Comparison of ENCODE assay signal across 8 cellular contexts in the genomic region with DNA sequence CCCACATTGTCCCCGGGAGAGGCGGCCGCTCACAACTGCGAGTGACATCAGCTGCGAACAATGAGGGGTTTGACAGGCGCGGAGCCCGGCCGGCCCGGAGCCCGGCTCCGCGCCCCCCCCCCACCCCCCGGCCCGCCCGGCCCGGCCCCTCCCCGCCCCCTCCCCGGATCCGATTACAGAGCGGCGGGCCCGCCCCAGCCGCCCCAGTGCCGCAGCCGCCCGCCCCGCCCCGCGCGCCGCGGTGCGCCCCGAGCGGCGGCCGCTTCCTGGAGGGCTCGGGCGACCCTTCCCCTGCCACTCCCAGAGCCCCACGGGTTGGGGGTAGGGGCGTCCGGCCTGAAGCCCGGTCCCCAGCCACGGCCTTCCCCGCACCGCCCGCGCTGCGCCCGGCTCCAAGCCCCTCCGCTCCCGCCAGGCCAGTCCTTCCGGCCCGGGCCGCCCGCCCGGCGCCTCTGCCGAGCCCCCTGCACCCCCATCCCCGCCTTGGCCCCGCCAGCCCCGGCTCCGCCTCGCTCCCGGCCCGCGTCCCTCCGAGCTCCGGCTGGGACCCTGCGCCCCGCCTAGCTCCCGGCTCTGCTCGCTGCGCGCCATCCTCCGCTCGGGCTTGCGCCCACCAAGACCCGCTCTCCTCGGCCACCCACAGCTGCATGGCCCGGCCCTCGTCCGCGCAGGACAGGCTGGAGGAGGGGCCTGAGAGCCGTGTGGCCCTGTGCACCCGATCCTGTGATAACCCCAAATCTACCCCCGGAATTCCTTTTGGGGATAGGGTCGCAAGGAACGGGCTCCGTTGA. TPM values are rescaled to one million over a fixed set of nuclear protein-coding genes. Genes with fewer than 3 reads are reported as not detected.
A peak's percentile ranks its signal among the peaks of the same experiment; 100 is the strongest.
DNase-seq lines count a peak whose midpoint lies in the region; ATAC-seq lines count a peak whose summit lies in the region.

TSS of gene PCBP4 (minus strand) at position 71 of the 791 bp plus-strand sequence. CDS start 6,214 bp downstream, outside the sequence.

- peaks cover 16% of the 10 kb centered on the region for H3K4me1 Mint-ChIP-seq in activated naive CD8-positive, alpha-beta T cell treated with anti-CD3 and anti-CD28 coated beads, Interleukin-2, amount 50 U/mL, for 24 hours

- DNase-seq in D341Med (ENCODE audit: low spot score) (peak; percentile 89), NCI-H748 (lab: John Stamatoyannopoulos, UW; ENCODE audit: unreplicated experiment) (peak; percentile 61), Right ventricle myocardium superior (peak; percentile 87), nucleus accumbens (lab: John Stamatoyannopoulos, UW) (peak in 52 of 56 donors; percentile 42 to 88 (median 78)), SW 1271 (lab: John Stamatoyannopoulos, UW) (no peak), cortex of kidney (lab: John Stamatoyannopoulos, UW) (no peak)
- DNase-seq in activated naive CD8-positive, alpha-beta T cell treated with anti-CD3 and anti-CD28 coated beads, Interleukin-2, amount 50 U/mL, for 24 hours, result no peak

- peaks cover 4% of the 10 kb centered on the region for H3K36me3 Mint-ChIP-seq in activated naive CD8-positive, alpha-beta T cell treated with anti-CD3 and anti-CD28 coated beads, Interleukin-2, amount 50 U/mL, for 24 hours (ENCODE audit: low read depth)

- peak within 1 kb of the TSS; percentile 71 for H3K4me3 Mint-ChIP-seq in activated naive CD8-positive, alpha-beta T cell treated with anti-CD3 and anti-CD28 coated beads, Interleukin-2, amount 50 U/mL, for 24 hours

- intact Hi-C loops in Right ventricle myocardium superior (cut with DNase I), result no loop called here

- H3K27me3 Mint-ChIP-seq in activated naive CD8-positive, alpha-beta T cell treated with anti-CD3 and anti-CD28 coated beads, Interleukin-2, amount 50 U/mL, for 24 hours, result no peaks in the 10 kb centered on the region

- H3K27ac Mint-ChIP-seq in activated naive CD8-positive, alpha-beta T cell treated with anti-CD3 and anti-CD28 coated beads, Interleukin-2, amount 50 U/mL, for 24 hours, result no peak within 1 kb of the TSS

- H3K9me3 Mint-ChIP-seq in activated naive CD8-positive, alpha-beta T cell treated with anti-CD3 and anti-CD28 coated beads, Interleukin-2, amount 50 U/mL, for 24 hours, result no peaks in the 10 kb centered on the region

- ATAC-seq in GM21723 (IDR thresholded peaks at IDR 0.05; ENCODE audit: unreplicated experiment) (peak; percentile 49), Right ventricle myocardium superior (ENCODE audit: poor library complexity) (peak; percentile 72)
- peak; percentile 56 for ATAC-seq in activated naive CD8-positive, alpha-beta T cell treated with anti-CD3 and anti-CD28 coated beads, Interleukin-2, amount 50 U/mL, for 24 hours

RNA-seq across cellular contexts. Expression of gene PCBP4, which starts in this region (rescaled TPM):
- total RNA-seq in Right ventricle myocardium superior, result 64.1 TPM

Comparison
In these comparisons a context has a peak if more than half of its experiments do, and no peak if none do; other contexts are left out.
1. DNase-seq: peak in D341Med (single experiment), NCI-H748 (single experiment), Right ventricle myocardium superior (single experiment) and nucleus accumbens (52 of 56); none in activated naive CD8-positive, alpha-beta T cell treated with anti-CD3 and anti-CD28 coated beads, Interleukin-2, amount 50 U/mL, for 24 hours (single experiment), SW 1271 (0 of 2) and cortex of kidney (single experiment).
2. Peak in every context shown above with its lines, with median percentiles within 50 percentile points of each other: ATAC-seq.